Comparison of ENCODE assay signal across 1 cellular context in genomic region chr2:46643493-46643892, GRCh38.
TF ChIP-seq lines count a peak whose summit lies in the region.

No MANE protein-coding gene starts in this region.

TF ChIP-seq in A549, 52 proteins besides CTCF, POLR2A, EP300 and RAD21 (continued from another document):
- TF ChIP-seq NPAS2 (CRISPR knock-in tag; IDR thresholded peaks at IDR 0.05; ENCODE audit: borderline replicate concordance) (no peak; the same call in 1 of the 2 replicates), CHD4 (IDR thresholded peaks at IDR 0.05; ENCODE audit: borderline replicate concordance) (no peak), RCOR1 (IDR thresholded peaks at IDR 0.05; ENCODE audit: low read depth, low read length) (no peak), CBX2 (IDR thresholded peaks at IDR 0.05; ENCODE audit: borderline replicate concordance, low read depth) (no peak), BCL3 (IDR thresholded peaks at IDR 0.05) (no peak), ELK1 (IDR thresholded peaks at IDR 0.05; ENCODE audit: low read depth, low read length) (no peak), SMC3 (IDR thresholded peaks at IDR 0.05) (0 out of 3 replicates have a peak, but pooled peaks have one; percentile 12), POLR2AphosphoS2 (conservative IDR thresholded peaks at IDR 0.05; ENCODE audit: low read length) (no peak), JUNB (IDR thresholded peaks at IDR 0.05) (no peak), SREBF2 (IDR thresholded peaks at IDR 0.05) (no peak), MYC (IDR thresholded peaks at IDR 0.05; ENCODE audit: borderline replicate concordance, low read length) (no peak), KDM5A (IDR thresholded peaks at IDR 0.05) (no peak), CEBPB (IDR thresholded peaks at IDR 0.05) (no peak; a peak in 1 of 4 replicates), HOXA7 (CRISPR knock-in tag; IDR thresholded peaks at IDR 0.05) (peak; percentile 95; the same call in 1 of the 2 replicates), TP53 (CRISPR knock-in tag; IDR thresholded peaks at IDR 0.05) (peak; percentile 92), ESRRA (IDR thresholded peaks at IDR 0.05; ENCODE audit: borderline replicate concordance, low read length) (no peak), E2F6 (IDR thresholded peaks at IDR 0.05; ENCODE audit: borderline replicate concordance, low read depth) (no peak; the same call in 1 of the 2 replicates), HMGXB4 (CRISPR knock-in tag; IDR thresholded peaks at IDR 0.05; ENCODE audit: borderline replicate concordance) (0 out of 2 replicates have a peak, but pooled peaks have one; percentile 39), BHLHE40 (IDR thresholded peaks at IDR 0.05; ENCODE audit: low read depth, low read length) (no peak), RFX5 (IDR thresholded peaks at IDR 0.05) (no peak), PBX3 (IDR thresholded peaks at IDR 0.05) (no peak), ZNF302 (CRISPR knock-in tag; IDR thresholded peaks at IDR 0.05) (no peak), FOSL2 (IDR thresholded peaks at IDR 0.05) (no peak), FOSL2 (CRISPR knock-in tag; IDR thresholded peaks at IDR 0.05) (no peak; the same call in 1 of the 2 replicates), NFE2L2 (conservative IDR thresholded peaks at IDR 0.05; ENCODE audit: low read length) (no peak), NR3C1 (IDR thresholded peaks at IDR 0.05) (no peak), ZC3H11A (IDR thresholded peaks at IDR 0.05) (no peak), ATOH8 (CRISPR knock-in tag; IDR thresholded peaks at IDR 0.05; ENCODE audit: low read depth) (peak; percentile 93), CHD2 (IDR thresholded peaks at IDR 0.05; ENCODE audit: low read length, partially characterized antibody) (no peak), HOXB5 (CRISPR knock-in tag; IDR thresholded peaks at IDR 0.05) (peak; percentile 72), GATA3 (IDR thresholded peaks at IDR 0.05; ENCODE audit: borderline replicate concordance) (no peak), REST (IDR thresholded peaks at IDR 0.05) (0 out of 2 replicates have a peak, but pooled peaks have one; percentile 27), HES2 (IDR thresholded peaks at IDR 0.05) (no peak), EHMT2 (IDR thresholded peaks at IDR 0.05; ENCODE audit: low read depth) (no peak), RNF2 (IDR thresholded peaks at IDR 0.05; ENCODE audit: borderline replicate concordance, low read depth) (no peak), CBX8 (IDR thresholded peaks at IDR 0.05) (no peak)
